30 cellular contexts compared by ENCODE assay signal in genomic region chr10:21055339-21056135, GRCh38.
DNase-seq lines count a peak whose midpoint lies in the region; ATAC-seq and TF ChIP-seq lines count a peak whose summit lies in the region.
"Had no signal": no experiment of that assay in that cellular context is flagged by ENCODE, and none has a peak within 500 bp of the region (broad histone marks: within the 10 kb centered on the region; RNA-seq: fewer than 3 reads in every experiment).

No MANE protein-coding gene starts in this region.

- TF ChIP-seq CTCF in DND-41 (IDR thresholded peaks at IDR 0.05; ENCODE audit: borderline replicate concordance, extremely low read depth, low read length, poor library complexity, severe bottlenecking) (no peak), tibial artery (IDR thresholded peaks at IDR 0.05) (no peak)

- intact Hi-C loops in tibial artery (cut with DNase I; ENCODE audit: low total_unique reads) = no loop called here

- H3K4me1 ChIP-seq in CD4-positive, CD25-positive, alpha-beta regulatory T cell (ENCODE audit: control insufficient read depth, insufficient read depth, low read length, poor library complexity, severe bottlenecking) = no peaks in the 10 kb centered on the region
- H3K4me1 ChIP-seq in DND-41 (ENCODE audit: insufficient read depth, low read length) (peaks cover 9% of the 10 kb centered on the region), tibial artery (no peaks in the 10 kb centered on the region)
- H3K4me1 ChIP-seq: esophagus squamous epithelium, prostate gland had no signal

- peak overlapping the region; percentile 39 for H3K4me3 ChIP-seq in CD4-positive, CD25-positive, alpha-beta regulatory T cell (ENCODE audit: low read depth, low read length)
- H3K4me3 ChIP-seq in DND-41 (ENCODE audit: low read depth in 1 of 2, low read length in 2 of 2) (no peak overlapping the region), tibial artery (no peak overlapping the region)
- H3K4me3 ChIP-seq: esophagus squamous epithelium, heart right ventricle, PC-9, prostate gland, SK-N-MC, upper lobe of left lung had no signal

- H3K9ac ChIP-seq in DND-41 (ENCODE audit: low read depth, low read length) = no peak overlapping the region

- H2AFZ ChIP-seq in DND-41 (ENCODE audit: low read depth, low read length) = no peak overlapping the region
- H2AFZ ChIP-seq: PC-9 had no signal

- H3K4me2 ChIP-seq in DND-41 (ENCODE audit: insufficient read depth, low read length) = no peak overlapping the region
- H3K4me2 ChIP-seq: PC-9 had no signal

- peak overlapping the region; percentile 26 for H3K27ac ChIP-seq in CD4-positive, CD25-positive, alpha-beta regulatory T cell (ENCODE audit: insufficient read depth, low read length, poor library complexity, severe bottlenecking)
- H3K27ac ChIP-seq in DND-41 (ENCODE audit: low read length) (no peak overlapping the region), tibial artery (no peak overlapping the region)
- H3K27ac ChIP-seq: brain microvascular endothelial cell, esophagus squamous epithelium, heart right ventricle, PC-9, prostate gland, SK-N-MC, upper lobe of left lung had no signal

- peak overlapping the region; percentile 70 to 89 (median 83) for H3K27ac Mint-ChIP-seq in CD4-positive, CD25-positive, alpha-beta regulatory T cell
- H3K27ac Mint-ChIP-seq in T-helper 2 cell treated with Interferon-gamma antibody and Interleukin-4, amounts not matched to agents 5 μg/mL and 100 μg/mL, for 36 hours = no peak overlapping the region
- H3K27ac Mint-ChIP-seq in naive thymus-derived CD8-positive, alpha-beta T cell = peak overlapping the region in 8 of 10 donors; percentile 50 to 89 (median 71)
- H3K27ac Mint-ChIP-seq: stimulated activated memory B cell treated with anti-CD40 and anti-IgM and Interleukin-4, amounts not matched to agents 10 μg/mL and 1 μg/mL and 100 μg/mL, for 72 hours; T-helper 1 cell treated with Interleukin-12 subunit alpha and Interleukin-12 subunit beta and Interleukin-4 antibody, amounts not matched to agents 30 μg/mL and 1 μg/mL, for 36 hours had no signal

- H3K36me3 Mint-ChIP-seq in CD4-positive, CD25-positive, alpha-beta regulatory T cell = no peaks in the 10 kb centered on the region
- H3K36me3 Mint-ChIP-seq in T-helper 2 cell treated with Interferon-gamma antibody and Interleukin-4, amounts not matched to agents 5 μg/mL and 100 μg/mL, for 36 hours (ENCODE audit: low read depth) = no peaks in the 10 kb centered on the region
- H3K36me3 Mint-ChIP-seq in naive thymus-derived CD8-positive, alpha-beta T cell = peaks cover 0 to 14% (median 6%) of the 10 kb centered on the region in 3 donors
- H3K36me3 Mint-ChIP-seq: stimulated activated memory B cell treated with anti-CD40 and anti-IgM and Interleukin-4, amounts not matched to agents 10 μg/mL and 1 μg/mL and 100 μg/mL, for 72 hours had no signal

- H3K4me3 Mint-ChIP-seq in CD4-positive, CD25-positive, alpha-beta regulatory T cell = peak overlapping the region; percentile 28 to 72 (median 66)
- no peak overlapping the region for H3K4me3 Mint-ChIP-seq in T-helper 2 cell treated with Interferon-gamma antibody and Interleukin-4, amounts not matched to agents 5 μg/mL and 100 μg/mL, for 36 hours
- H3K4me3 Mint-ChIP-seq in naive thymus-derived CD8-positive, alpha-beta T cell = peak overlapping the region in 7 of 10 donors; percentile 20 to 66 (median 48)
- H3K4me3 Mint-ChIP-seq: stimulated activated memory B cell treated with anti-CD40 and anti-IgM and Interleukin-4, amounts not matched to agents 10 μg/mL and 1 μg/mL and 100 μg/mL, for 72 hours; T-helper 1 cell treated with Interleukin-12 subunit alpha and Interleukin-12 subunit beta and Interleukin-4 antibody, amounts not matched to agents 30 μg/mL and 1 μg/mL, for 36 hours had no signal

- no peaks in the 10 kb centered on the region for H4K20me1 ChIP-seq in DND-41 (ENCODE audit: insufficient read depth, low read length)

- H3K9me3 Mint-ChIP-seq in CD4-positive, CD25-positive, alpha-beta regulatory T cell = peaks cover 0 to 16% (median 6%) of the 10 kb centered on the region in 7 donors
- H3K9me3 Mint-ChIP-seq in T-helper 2 cell treated with Interferon-gamma antibody and Interleukin-4, amounts not matched to agents 5 μg/mL and 100 μg/mL, for 36 hours = peaks cover 9% of the 10 kb centered on the region
- peaks cover 5 to 35% (median 17%) of the 10 kb centered on the region in 9 donors for H3K9me3 Mint-ChIP-seq in naive thymus-derived CD8-positive, alpha-beta T cell

- peaks cover 5 to 35% (median 14%) of the 10 kb centered on the region in 4 donors for H3K4me1 Mint-ChIP-seq in CD4-positive, CD25-positive, alpha-beta regulatory T cell
- H3K4me1 Mint-ChIP-seq in T-helper 2 cell treated with Interferon-gamma antibody and Interleukin-4, amounts not matched to agents 5 μg/mL and 100 μg/mL, for 36 hours (ENCODE audit: low read depth) = no peaks in the 10 kb centered on the region
- peaks cover 0 to 24% (median 10%) of the 10 kb centered on the region in 4 donors for H3K4me1 Mint-ChIP-seq in naive thymus-derived CD8-positive, alpha-beta T cell
- H3K4me1 Mint-ChIP-seq: stimulated activated memory B cell treated with anti-CD40 and anti-IgM and Interleukin-4, amounts not matched to agents 10 μg/mL and 1 μg/mL and 100 μg/mL, for 72 hours had no signal

- POLR2A ChIA-PET in naive thymus-derived CD8-positive, alpha-beta T cell (lab: Charles Lee) = no interaction called here

- peaks cover 3 to 5% of the 10 kb centered on the region in 2 experiments for H3K9me3 ChIP-seq in CD4-positive, CD25-positive, alpha-beta regulatory T cell (ENCODE audit: control insufficient read depth in 2 of 2, low read length in 2 of 2)
- H3K9me3 ChIP-seq in DND-41 (ENCODE audit: insufficient read depth, low read length, severe bottlenecking) = peaks cover 10% of the 10 kb centered on the region
- peaks cover 0 to 9% (median 6%) of the 10 kb centered on the region in 3 donors for H3K9me3 ChIP-seq in tibial artery
- H3K9me3 ChIP-seq: prostate gland had no signal

- peak; percentile 73 to 85 for ATAC-seq in CD4-positive, CD25-positive, alpha-beta regulatory T cell (ENCODE audit: low read depth in 2 of 2)
- ATAC-seq in DND-41 (ENCODE audit: insufficient read depth, low read depth) (peak; percentile 65), GM18861 (IDR thresholded peaks at IDR 0.05; ENCODE audit: unreplicated experiment) (no peak)
- peak; percentile 53 to 87 for ATAC-seq in naive thymus-derived CD8-positive, alpha-beta T cell
- ATAC-seq: left ventricle myocardium superior; sciatic nerve; stimulated activated memory B cell treated with anti-CD40 and anti-IgM and Interleukin-4, amounts not matched to agents 10 μg/mL and 1 μg/mL and 100 μg/mL, for 72 hours had no signal

- H3K27me3 Mint-ChIP-seq in CD4-positive, CD25-positive, alpha-beta regulatory T cell = no peaks in the 10 kb centered on the region
- H3K27me3 Mint-ChIP-seq in T-helper 2 cell treated with Interferon-gamma antibody and Interleukin-4, amounts not matched to agents 5 μg/mL and 100 μg/mL, for 36 hours (ENCODE audit: low read depth) = no peaks in the 10 kb centered on the region
- H3K27me3 Mint-ChIP-seq in naive thymus-derived CD8-positive, alpha-beta T cell = peaks cover 0 to 3% (median 1%) of the 10 kb centered on the region in 5 donors
- H3K27me3 Mint-ChIP-seq: stimulated activated memory B cell treated with anti-CD40 and anti-IgM and Interleukin-4, amounts not matched to agents 10 μg/mL and 1 μg/mL and 100 μg/mL, for 72 hours had no signal

- no peaks in the 10 kb centered on the region for H3K27me3 ChIP-seq in CD4-positive, CD25-positive, alpha-beta regulatory T cell (ENCODE audit: control insufficient read depth, insufficient read depth, low read length)
- H3K27me3 ChIP-seq in DND-41 (ENCODE audit: insufficient read depth, low read length, poor library complexity) (no peaks in the 10 kb centered on the region), tibial artery (no peaks in the 10 kb centered on the region)
- H3K27me3 ChIP-seq: brain microvascular endothelial cell, esophagus squamous epithelium, heart right ventricle, upper lobe of left lung had no signal

- H3K36me3 ChIP-seq in CD4-positive, CD25-positive, alpha-beta regulatory T cell (ENCODE audit: control insufficient read depth, insufficient read depth, low read length) = no peaks in the 10 kb centered on the region
- H3K36me3 ChIP-seq in DND-41 (ENCODE audit: insufficient read depth, low read length) (no peaks in the 10 kb centered on the region), tibial artery (no peaks in the 10 kb centered on the region)
- H3K36me3 ChIP-seq: brain microvascular endothelial cell, esophagus squamous epithelium, heart right ventricle, prostate gland, upper lobe of left lung had no signal

- DNase-seq in CD4-positive, CD25-positive, alpha-beta regulatory T cell = peak in 2 of 3 donors; percentile 53 to 76
- DNase-seq in DND-41 (peak; percentile 5), tibial artery (no peak), NCI-H1417 (lab: John Stamatoyannopoulos, UW) (no peak)
- peak; percentile 4 for DNase-seq in T-helper 2 cell treated with Interferon-gamma antibody and Interleukin-4, amounts not matched to agents 5 μg/mL and 100 μg/mL, for 36 hours (ENCODE audit: low spot score)
- peak in 6 of 10 donors; percentile 1 to 71 (median 28) for DNase-seq in naive thymus-derived CD8-positive, alpha-beta T cell
- DNase-seq: activated CD4-positive, alpha-beta T cell treated with anti-CD3 and anti-CD28 coated beads for 1 hour; activated naive CD4-positive, alpha-beta T cell; amygdala; brain microvascular endothelial cell; C1 segment of cervical spinal cord; Calu3; esophagus squamous epithelium; foreskin melanocyte; heart right ventricle; kidney; left ventricle myocardium superior; NCI-H1105; NCI-H2029; NCI-H510A treated with DMSO at 0.1 percent for 48 hours; occipital lobe; PC-9; stimulated activated CD4-positive, alpha-beta T cell treated with anti-CD3 and anti-CD28 coated beads, Interleukin-4, amount 100 ng/mL, for 24 hours; upper lobe of left lung had no signal

- no peaks in the 10 kb centered on the region for H3K79me2 ChIP-seq in DND-41 (ENCODE audit: insufficient read depth, low read length)

Comparison
In these comparisons a context has a peak if more than half of its experiments do, and no peak if none do; other contexts are left out.
1. DNase-seq: peak in CD4-positive, CD25-positive, alpha-beta regulatory T cell (2 of 3), DND-41 (single experiment), T-helper 2 cell treated with Interferon-gamma antibody and Interleukin-4, amounts not matched to agents 5 μg/mL and 100 μg/mL, for 36 hours (single experiment) and naive thymus-derived CD8-positive, alpha-beta T cell (6 of 10); none in tibial artery (0 of 2) and NCI-H1417 (0 of 3).